Comparison of ENCODE assay signal across 2 cellular contexts in genomic region chr3:116757310-116757709, GRCh38.
TF ChIP-seq lines count a peak whose summit lies in the region.

No MANE protein-coding gene starts in this region.

TF ChIP-seq in HepG2, 621 proteins besides CTCF, POLR2A, EP300 and RAD21:
- TF ChIP-seq MAFF (IDR thresholded peaks at IDR 0.05; ENCODE audit: low read depth, low read length) (peak; percentile 38; the same call in 1 of the 2 replicates), MAFK (conservative IDR thresholded peaks at IDR 0.05 in 1 of 2, IDR thresholded peaks at IDR 0.05 in 1 of 2; ENCODE audit: low read length in 2 of 2) (peak; percentile 18 to 61; a peak in 3 of 4 replicates), MTA3 (CRISPR knock-in tag; IDR thresholded peaks at IDR 0.05) (no peak)

TF ChIP-seq in IMR-90, 13 proteins besides CTCF, POLR2A, EP300 and RAD21:
- TF ChIP-seq CEBPB (IDR thresholded peaks at IDR 0.05; ENCODE audit: low read depth, low read length) (no peak), MAFK (IDR thresholded peaks at IDR 0.05; ENCODE audit: low read depth, low read length) (peak; percentile 45)
